8 cellular contexts compared by ENCODE assay signal in genomic region chr1:6580588-6581270, GRCh38. TPM values are rescaled to one million over a fixed set of nuclear protein-coding genes. Genes with fewer than 3 reads are reported as not detected.
DNase-seq lines count a peak whose midpoint lies in the region; ATAC-seq, FAIRE-seq and TF ChIP-seq lines count a peak whose summit lies in the region.

No MANE protein-coding gene starts in this region.

- H3K36me3 ChIP-seq in BE2C, result no peaks in the 10 kb centered on the region
- H3K36me3 ChIP-seq in K562 (ENCODE audit: control insufficient read depth, insufficient read depth, low read length), result peaks cover 24% of the 10 kb centered on the region; the same call in 1 of the 3 replicates
- H3K36me3 ChIP-seq in transverse colon, result no peaks in the 10 kb centered on the region

- H3K27ac ChIP-seq in K562 (ENCODE audit: extremely low read depth, low read depth, low read length) (peak overlapping the region; percentile 73), transverse colon (peak overlapping the region; percentile 89 to 98 (median 96))

- H3K4me3 ChIP-seq in BE2C (ENCODE audit: low read depth, low read length) (peak overlapping the region; percentile 73), K562 (peak overlapping the region; percentile 74), transverse colon (peak overlapping the region; percentile 55 to 99 (median 84))

- no peak for DNase-seq in BE2C
- DNase-seq in K562 (ENCODE audit: extremely low read depth in 1 of 4, low spot score in 3 of 4), result peak; percentile 48 to 67 (median 56)
- DNase-seq in left colon, result no peak
- no peak for DNase-seq in transverse colon
- no peak for DNase-seq in ACHN
- DNase-seq in NCI-H2081 (lab: John Stamatoyannopoulos, UW), result no peak

- H3K4me3 Mint-ChIP-seq in IgD-negative memory B cell, result peak overlapping the region; percentile 89 to 99 (median 96)

- no peaks in the 10 kb centered on the region for H3K27me3 Mint-ChIP-seq in IgD-negative memory B cell

- no peak overlapping the region for H2AFZ ChIP-seq in K562 (ENCODE audit: low read depth, low read length)

- peak in 1 of 2 experiments; percentile 47; a peak in 2 of 4 replicates for TF ChIP-seq RAD21 in K562 (CRISPR knock-in tag; conservative IDR thresholded peaks at IDR 0.05 in 1 of 2, IDR thresholded peaks at IDR 0.05 in 1 of 2)

- peaks cover 14% of the 10 kb centered on the region for H3K9me1 ChIP-seq in K562 (ENCODE audit: control insufficient read depth, insufficient read depth, low read length)

- H3K9me3 Mint-ChIP-seq in IgD-negative memory B cell, result no peaks in the 10 kb centered on the region

- TF ChIP-seq POLR2A in K562 (conservative IDR thresholded peaks at IDR 0.05), result no peak
- no peak for TF ChIP-seq POLR2A in transverse colon (IDR thresholded peaks at IDR 0.05)

- H3K9ac ChIP-seq in K562 (ENCODE audit: insufficient read depth in 1 of 2, low read depth in 2 of 2, low read length in 2 of 2), result peak overlapping the region; percentile 74 to 96

- peak overlapping the region; percentile 96 for H3K4me2 ChIP-seq in K562 (ENCODE audit: insufficient read depth, low read length)

- H4K20me1 ChIP-seq in K562 (replicated peaks; ENCODE audit: control insufficient read depth, insufficient read depth, low read length), result peaks cover 29% of the 10 kb centered on the region

- CTCF ChIA-PET in K562 (lab: Yijun Ruan, JAX; ENCODE audit: low intra/inter-chr PET ratio), result interaction anchor here (1.3 kb wide), 1 partner anchor 27 kb away, joined by 4 read pairs; the partner anchor contains the start of gene NOL9

- H3K36me3 Mint-ChIP-seq in IgD-negative memory B cell, result no peaks in the 10 kb centered on the region

- peaks cover 12 to 31% (median 17%) of the 10 kb centered on the region in 3 donors for H3K4me1 Mint-ChIP-seq in IgD-negative memory B cell

- in situ Hi-C loops in K562 (cut with MboI), result no loop called here
- in situ Hi-C loops in transverse colon (cut with MboI; ENCODE audit: low pct_ligation_motif_present in 1 of 4, low pct_unique_long_range_greater_than_20kb in 1 of 4, low sequenced_read_pairs in 3 of 4), result no loop called here
- in situ Hi-C loops in ACHN (cut with HindIII; ENCODE audit: low pct_ligation_motif_present, low pct_unique_long_range_greater_than_20kb, low sequenced_read_pairs), result no loop called here

- BruUV-seq in K562 (replicated peaks; lab: Mats Ljungman, UMichigan), result no TSS peak

- intact Hi-C loops in K562 (cut with micrococcal nuclease) (loop anchor here (2.0 kb wide), 1 partner anchor 20 kb away; no protein-coding TSS in a partner anchor), left colon (cut with DNase I, micrococcal nuclease) (no loop called here), transverse colon (cut with DNase I; ENCODE audit: low total_unique reads) (no loop called here)

- POLR2A ChIA-PET in K562 (lab: Yijun Ruan, JAX), result interaction anchor here (0.6 to 13.4 kb wide), 10 partner anchors 8 to 61 kb away, joined by 3 to 221 read pairs (median 6); partner anchors contain the start of gene KLHL21

- peak; percentile 42 for FAIRE-seq in K562 (lab: Jason Lieb, UNC)

- peak overlapping the region; percentile 88 to 99 (median 97) for H3K27ac Mint-ChIP-seq in IgD-negative memory B cell

- H3K79me2 ChIP-seq in K562 (ENCODE audit: control insufficient read depth, insufficient read depth, low read length), result peaks cover 45% of the 10 kb centered on the region

- ATAC-seq in K562, result peak; percentile 40
- ATAC-seq in left colon, result peak; percentile 2
- no peak for ATAC-seq in GM19397 (IDR thresholded peaks at IDR 0.05; ENCODE audit: unreplicated experiment)

- WGBS in K562 (ENCODE audit: insufficient coverage, low coverage, missing lambda C conversion rate), result 14% methylated on average over 17 of the region's 17 CpGs
- WGBS in transverse colon (ENCODE audit: low coverage in 1 of 2), 2 donors, result 20 to 30% methylated on average over 3 to 17 of the region's 17 CpGs

- H3K9me3 ChIP-seq in BE2C (no peaks in the 10 kb centered on the region), K562 (replicated peaks; ENCODE audit: control insufficient read depth, insufficient read depth, low read depth, low read length) (no peaks in the 10 kb centered on the region), transverse colon (no peaks in the 10 kb centered on the region)

- no peaks in the 10 kb centered on the region for H3K27me3 ChIP-seq in BE2C
- no peaks in the 10 kb centered on the region for H3K27me3 ChIP-seq in K562 (ENCODE audit: control insufficient read depth in 2 of 2, insufficient read depth in 2 of 2, low read length in 2 of 2)
- no peaks in the 10 kb centered on the region for H3K27me3 ChIP-seq in transverse colon

- no peaks in the 10 kb centered on the region for H3K4me1 ChIP-seq in BE2C
- peaks cover 46 to 63% of the 10 kb centered on the region in 2 experiments for H3K4me1 ChIP-seq in K562 (replicated peaks in 1 of 2; ENCODE audit: control insufficient read depth in 2 of 2, insufficient read depth in 2 of 2, low read length in 2 of 2)
- H3K4me1 ChIP-seq in transverse colon, result peaks cover 17 to 37% (median 35%) of the 10 kb centered on the region in 4 donors

- TF ChIP-seq EP300 in K562 (IDR thresholded peaks at IDR 0.05; ENCODE audit: low read length) (no peak), transverse colon (IDR thresholded peaks at IDR 0.05; ENCODE audit: low read depth) (no peak)

- no peak for TF ChIP-seq CTCF in BE2C (IDR thresholded peaks at IDR 0.05; ENCODE audit: low read depth, low read length)
- peak; percentile 59 to 69 (median 67) for TF ChIP-seq CTCF in K562 (IDR thresholded peaks at IDR 0.05 in 2 of 3, conservative IDR thresholded peaks at IDR 0.05 in 1 of 3; ENCODE audit: insufficient read depth in 2 of 3, low read depth in 1 of 3, low read length in 3 of 3)
- peak in 3 of 5 experiments; percentile 11 to 16 (median 15) for TF ChIP-seq CTCF in transverse colon (IDR thresholded peaks at IDR 0.05)

RNA-seq across cellular contexts. Expression of gene ZBTB48, which starts 0.9 kb away (rescaled TPM):
- polyA plus RNA-seq in BE2C (2012; ENCODE audit: insufficient read depth, insufficient read length, low read depth), result 54.3 TPM
- 21.4 TPM for polyA plus RNA-seq in IgD-negative memory B cell
- 73.9 and 235 TPM in 2 replicates for total RNA-seq in K562 (2011; cell fraction: chromatin; rRNA removed; ENCODE audit: low replicate concordance)
- total RNA-seq in K562 (2011; cell fraction: nucleolus; rRNA removed), result 195 and 197 TPM in 2 replicates
- total RNA-seq in K562 (2011; cell fraction: nucleoplasm; rRNA removed), result 94.0 and 120 TPM in 2 replicates
- 42.4 and 52.4 TPM in 2 replicates for total RNA-seq in K562 (2014; rRNA removed)
- 17.2 and 19.8 TPM in 2 replicates for total RNA-seq in K562 (2014; rRNA removed; fragmentation: Illumina TruSeq; extraction: Trizol)
- total RNA-seq in K562 (2015; rRNA removed; fragmentation: Illumina TruSeq; extraction: Trizol), result 44.5 and 55.4 TPM in 2 replicates
- total RNA-seq in K562 (2021), result 52.9 and 55.3 TPM in 2 replicates
- 29.5 and 57.2 TPM in 2 replicates for polyA plus RNA-seq in K562 (2011; rRNA removed)
- polyA plus RNA-seq in K562 (2011; cell fraction: cytosol; rRNA removed), result 50.1 and 59.3 TPM in 2 replicates
- 124 and 137 TPM in 2 replicates for polyA plus RNA-seq in K562 (2011; cell fraction: nucleus; rRNA removed)
- polyA plus RNA-seq in K562 (2012), result 45.7 and 62.8 TPM in 2 replicates
- 24.9 and 40.6 TPM in 2 replicates for polyA plus RNA-seq in K562 (2014; fragmentation: Illumina TruSeq; extraction: Trizol)
- polyA plus RNA-seq in K562 (2014; fragmentation: Nextera tagmentation; extraction: Ambion mirVana), result 1 to 10 TPM; 1.9 to 7.4 TPM
- polyA plus RNA-seq in K562 (2014; rRNA removed), result 50.9 and 66.9 TPM in 2 replicates
- polyA minus RNA-seq in K562 (2011; rRNA and poly(A)+ RNA removed), result 28.0 and 28.3 TPM in 2 replicates
- polyA minus RNA-seq in K562 (2011; cell fraction: cytosol; rRNA and poly(A)+ RNA removed), result 31.8 and 39.4 TPM in 2 replicates
- 52.8 and 74.0 TPM in 2 replicates for polyA minus RNA-seq in K562 (2011; cell fraction: nucleus; rRNA and poly(A)+ RNA removed)
- total RNA-seq in left colon, result 10 to 100 TPM; 32.4 to 43.2 TPM
- 10 to 100 TPM; 18.3 to 37.7 (median 30.5) TPM for total RNA-seq in transverse colon

RNA-seq across cellular contexts. Expression of gene KLHL21, which starts 21.9 kb away (rescaled TPM):
- polyA plus RNA-seq in BE2C (2012; ENCODE audit: insufficient read depth, insufficient read length, low read depth), result 22.7 TPM
- polyA plus RNA-seq in IgD-negative memory B cell (12.1 TPM), K562 (2011; rRNA removed) (11.0 and 14.9 TPM in 2 replicates), K562 (2014; fragmentation: Illumina TruSeq; extraction: Trizol) (17.5 and 24.2 TPM in 2 replicates), K562 (2014; fragmentation: Nextera tagmentation; extraction: Ambion mirVana) (1 to 10 TPM; 2.1 to 2.2 TPM), K562 (2014; rRNA removed) (21.0 and 22.2 TPM in 2 replicates)
- total RNA-seq in K562 (2011; cell fraction: chromatin; rRNA removed; ENCODE audit: low replicate concordance), result 34.6 and 104 TPM in 2 replicates
- 89.4 and 101 TPM in 2 replicates for total RNA-seq in K562 (2011; cell fraction: nucleolus; rRNA removed)
- 53.5 and 55.7 TPM in 2 replicates for total RNA-seq in K562 (2011; cell fraction: nucleoplasm; rRNA removed)
- total RNA-seq in K562 (2014; rRNA removed) (26.4 and 32.3 TPM in 2 replicates), K562 (2014; rRNA removed; fragmentation: Illumina TruSeq; extraction: Trizol) (10.0 and 12.6 TPM in 2 replicates), K562 (2015; rRNA removed; fragmentation: Illumina TruSeq; extraction: Trizol) (22.4 and 23.6 TPM in 2 replicates), K562 (2021) (39.6 and 42.1 TPM in 2 replicates), left colon (10 to 100 TPM in 1 of 2 donors, 1 to 10 TPM in 1; 8.0 to 14.0 TPM), transverse colon (10 to 100 TPM; 23.6 to 67.7 (median 36.1) TPM)
- 17.3 and 24.4 TPM in 2 replicates for polyA plus RNA-seq in K562 (2011; cell fraction: cytosol; rRNA removed)
- polyA plus RNA-seq in K562 (2011; cell fraction: nucleus; rRNA removed), result 28.7 and 48.0 TPM in 2 replicates
- polyA plus RNA-seq in K562 (2012), result 37.5 and 39.1 TPM in 2 replicates
- 14.0 and 18.0 TPM in 2 replicates for polyA minus RNA-seq in K562 (2011; rRNA and poly(A)+ RNA removed)
- polyA minus RNA-seq in K562 (2011; cell fraction: cytosol; rRNA and poly(A)+ RNA removed), result 21.5 and 32.0 TPM in 2 replicates
- 22.6 and 27.8 TPM in 2 replicates for polyA minus RNA-seq in K562 (2011; cell fraction: nucleus; rRNA and poly(A)+ RNA removed)

RNA-seq across cellular contexts. Expression of gene TAS1R1, which starts 25.6 kb away (rescaled TPM):
- polyA plus RNA-seq in BE2C (2012; ENCODE audit: insufficient read depth, insufficient read length, low read depth), result not detected
- not detected for polyA plus RNA-seq in IgD-negative memory B cell
- 0.28 and 0.44 TPM in 2 replicates for total RNA-seq in K562 (2011; cell fraction: chromatin; rRNA removed; ENCODE audit: low replicate concordance)
- 0.39 TPM in 1 of 2 replicates, not detected in the other for total RNA-seq in K562 (2011; cell fraction: nucleolus; rRNA removed)
- total RNA-seq in K562 (2011; cell fraction: nucleoplasm; rRNA removed), result 0.15 TPM in 1 of 2 replicates, not detected in the other
- not detected in 2 replicates for total RNA-seq in K562 (2014; rRNA removed)
- total RNA-seq in K562 (2014; rRNA removed; fragmentation: Illumina TruSeq; extraction: Trizol), result not detected in 2 replicates
- total RNA-seq in K562 (2015; rRNA removed; fragmentation: Illumina TruSeq; extraction: Trizol), result not detected in 2 replicates
- not detected in 2 replicates for total RNA-seq in K562 (2021)
- polyA plus RNA-seq in K562 (2011; rRNA removed), result 0.04 and 0.06 TPM in 2 replicates
- 0.01 and 0.04 TPM in 2 replicates for polyA plus RNA-seq in K562 (2011; cell fraction: cytosol; rRNA removed)
- polyA plus RNA-seq in K562 (2011; cell fraction: nucleus; rRNA removed), result 0.06 TPM in 1 of 2 replicates, not detected in the other
- polyA plus RNA-seq in K562 (2012), result 0.07 and 0.12 TPM in 2 replicates
- not detected in 2 replicates for polyA plus RNA-seq in K562 (2014; fragmentation: Illumina TruSeq; extraction: Trizol)
- polyA plus RNA-seq in K562 (2014; fragmentation: Nextera tagmentation; extraction: Ambion mirVana), result not detected
- not detected in 2 replicates for polyA plus RNA-seq in K562 (2014; rRNA removed)
- polyA minus RNA-seq in K562 (2011; rRNA and poly(A)+ RNA removed), result 0.11 TPM in 1 of 2 replicates, not detected in the other
- not detected in 2 replicates for polyA minus RNA-seq in K562 (2011; cell fraction: cytosol; rRNA and poly(A)+ RNA removed)
- not detected in 2 replicates for polyA minus RNA-seq in K562 (2011; cell fraction: nucleus; rRNA and poly(A)+ RNA removed)
- total RNA-seq in left colon, result under 1 TPM in 1 of 2 donors, not detected in 1; 0.14 TPM
- total RNA-seq in transverse colon, result under 1 TPM in 1 of 4 donors, not detected in 3; 0.48 TPM

RNA-seq across cellular contexts. Expression of gene NOL9, which starts 26.4 kb away (rescaled TPM):
- 4.9 TPM for polyA plus RNA-seq in BE2C (2012; ENCODE audit: insufficient read depth, insufficient read length, low read depth)
- polyA plus RNA-seq in IgD-negative memory B cell (18.1 TPM), K562 (2011; rRNA removed) (52.3 and 52.7 TPM in 2 replicates), K562 (2014; fragmentation: Illumina TruSeq; extraction: Trizol) (25.8 and 30.1 TPM in 2 replicates), K562 (2014; fragmentation: Nextera tagmentation; extraction: Ambion mirVana) (10 to 100 TPM in 1 of 2 experiments, 1 to 10 TPM in 1; 5.6 to 10.1 TPM), K562 (2014; rRNA removed) (35.6 and 40.0 TPM in 2 replicates)
- 408 and 415 TPM in 2 replicates for total RNA-seq in K562 (2011; cell fraction: chromatin; rRNA removed; ENCODE audit: low replicate concordance)
- total RNA-seq in K562 (2011; cell fraction: nucleolus; rRNA removed), result 189 and 201 TPM in 2 replicates
- total RNA-seq in K562 (2011; cell fraction: nucleoplasm; rRNA removed), result 302 and 309 TPM in 2 replicates
- total RNA-seq in K562 (2014; rRNA removed) (47.3 and 58.4 TPM in 2 replicates), K562 (2014; rRNA removed; fragmentation: Illumina TruSeq; extraction: Trizol) (62.5 and 63.6 TPM in 2 replicates), K562 (2015; rRNA removed; fragmentation: Illumina TruSeq; extraction: Trizol) (52.8 and 56.5 TPM in 2 replicates), K562 (2021) (76.5 and 79.3 TPM in 2 replicates), left colon (10 to 100 TPM; 18.3 to 18.5 TPM), transverse colon (10 to 100 TPM in 2 of 4 donors, 1 to 10 TPM in 2; 8.0 to 30.0 (median 13.8) TPM)
- polyA plus RNA-seq in K562 (2011; cell fraction: cytosol; rRNA removed), result 19.5 and 29.3 TPM in 2 replicates
- polyA plus RNA-seq in K562 (2011; cell fraction: nucleus; rRNA removed), result 60.2 and 68.3 TPM in 2 replicates
- 9.6 and 15.3 TPM in 2 replicates for polyA plus RNA-seq in K562 (2012)
- 80.8 and 105 TPM in 2 replicates for polyA minus RNA-seq in K562 (2011; rRNA and poly(A)+ RNA removed)
- 22.9 and 38.4 TPM in 2 replicates for polyA minus RNA-seq in K562 (2011; cell fraction: cytosol; rRNA and poly(A)+ RNA removed)
- polyA minus RNA-seq in K562 (2011; cell fraction: nucleus; rRNA and poly(A)+ RNA removed), result 42.3 and 74.4 TPM in 2 replicates

RNA-seq across cellular contexts. Expression of gene PHF13, which starts 32.8 kb away (rescaled TPM):
- 5.9 TPM for polyA plus RNA-seq in BE2C (2012; ENCODE audit: insufficient read depth, insufficient read length, low read depth)
- 5.3 TPM for polyA plus RNA-seq in IgD-negative memory B cell
- 29.6 and 40.5 TPM in 2 replicates for total RNA-seq in K562 (2011; cell fraction: chromatin; rRNA removed; ENCODE audit: low replicate concordance)
- 22.5 and 27.3 TPM in 2 replicates for total RNA-seq in K562 (2011; cell fraction: nucleolus; rRNA removed)
- total RNA-seq in K562 (2011; cell fraction: nucleoplasm; rRNA removed), result 22.7 and 26.4 TPM in 2 replicates
- 12.6 and 13.8 TPM in 2 replicates for total RNA-seq in K562 (2014; rRNA removed)
- total RNA-seq in K562 (2014; rRNA removed; fragmentation: Illumina TruSeq; extraction: Trizol), result 11.7 and 12.6 TPM in 2 replicates
- total RNA-seq in K562 (2015; rRNA removed; fragmentation: Illumina TruSeq; extraction: Trizol), result 9.8 and 10.3 TPM in 2 replicates
- total RNA-seq in K562 (2021), result 30.2 and 36.1 TPM in 2 replicates
- polyA plus RNA-seq in K562 (2011; rRNA removed), result 8.8 and 9.6 TPM in 2 replicates
- polyA plus RNA-seq in K562 (2011; cell fraction: cytosol; rRNA removed), result 6.1 and 6.2 TPM in 2 replicates
- 20.7 and 23.9 TPM in 2 replicates for polyA plus RNA-seq in K562 (2011; cell fraction: nucleus; rRNA removed)
- polyA plus RNA-seq in K562 (2012), result 15.6 and 27.8 TPM in 2 replicates
- 17.9 and 21.5 TPM in 2 replicates for polyA plus RNA-seq in K562 (2014; fragmentation: Illumina TruSeq; extraction: Trizol)
- polyA plus RNA-seq in K562 (2014; fragmentation: Nextera tagmentation; extraction: Ambion mirVana), result 1 to 10 TPM; 1.8 TPM
- 13.2 and 13.3 TPM in 2 replicates for polyA plus RNA-seq in K562 (2014; rRNA removed)
- 7.5 and 7.7 TPM in 2 replicates for polyA minus RNA-seq in K562 (2011; rRNA and poly(A)+ RNA removed)
- 7.8 and 9.4 TPM in 2 replicates for polyA minus RNA-seq in K562 (2011; cell fraction: cytosol; rRNA and poly(A)+ RNA removed)
- 4.3 and 6.3 TPM in 2 replicates for polyA minus RNA-seq in K562 (2011; cell fraction: nucleus; rRNA and poly(A)+ RNA removed)
- total RNA-seq in left colon, result 10 to 100 TPM in 1 of 2 donors, 1 to 10 TPM in 1; 6.7 to 11.2 TPM
- 10 to 100 TPM in 2 of 4 donors, 1 to 10 TPM in 2; 8.7 to 17.3 (median 10.3) TPM for total RNA-seq in transverse colon

Comparison
In these comparisons a context has a peak if more than half of its experiments do, and no peak if none do; other contexts are left out.
1. DNase-seq: peak in K562 (4 of 4); none in BE2C (single experiment), left colon (0 of 2), transverse colon (single experiment), ACHN (single experiment) and NCI-H2081 (0 of 2).
2. Peak in every context shown above with its lines, with median percentiles within 50 percentile points of each other: H3K4me3 ChIP-seq.